Comparison of ENCODE assay signal across 9 cellular contexts in genomic region chr4:86359944-86360478, GRCh38. TPM values are rescaled to one million over a fixed set of nuclear protein-coding genes. Genes with fewer than 3 reads are reported as not detected.
DNase-seq lines count a peak whose midpoint lies in the region; ATAC-seq and TF ChIP-seq lines count a peak whose summit lies in the region.
"Had no signal": no experiment of that assay in that cellular context is flagged by ENCODE, and none has a peak within 500 bp of the region (broad histone marks: within the 10 kb centered on the region; RNA-seq: fewer than 3 reads in every experiment).

Gene MAPK10, minus strand, starts transcription at chr4:86360053.

- H3K4me3 Mint-ChIP-seq in endodermal cell, result peak within 1 kb of the TSS; percentile 32

- H3K36me3 Mint-ChIP-seq in endodermal cell (ENCODE audit: low read depth), result peaks cover 9% of the 10 kb centered on the region

- peak; percentile 97 for ATAC-seq in HG02884 (IDR thresholded peaks at IDR 0.05; ENCODE audit: unreplicated experiment)

- peaks cover 39% of the 10 kb centered on the region for H3K4me1 Mint-ChIP-seq in endodermal cell

- H3K23ac ChIP-seq in mesenchymal stem cell (ENCODE audit: low read length in 2 of 2), result no peak within 1 kb of the TSS

- peak within 1 kb of the TSS; percentile 44 for H3K4me3 ChIP-seq in endodermal cell (ENCODE audit: low read length)
- H3K4me3 ChIP-seq in mesenchymal stem cell (ENCODE audit: insufficient read depth in 1 of 2, low read depth in 1 of 2, low read length in 2 of 2), result peak within 1 kb of the TSS; percentile 31 to 72

- H3K36me3 ChIP-seq in endodermal cell (ENCODE audit: control insufficient read depth, insufficient read depth, low read length) (peaks cover 7% of the 10 kb centered on the region), mesenchymal stem cell (ENCODE audit: control insufficient read depth in 1 of 2, insufficient read depth in 2 of 2, low read depth in 1 of 2, low read length in 2 of 2) (no peaks in the 10 kb centered on the region)

- H3K9me3 ChIP-seq in endodermal cell (ENCODE audit: control insufficient read depth, low read length) (peaks cover 16% of the 10 kb centered on the region), mesenchymal stem cell (ENCODE audit: control insufficient read depth, low read length) (no peaks in the 10 kb centered on the region)

- H3K9me3 Mint-ChIP-seq in endodermal cell, result peaks cover 6% of the 10 kb centered on the region

- peak within 1 kb of the TSS; percentile 33 for H4K8ac ChIP-seq in mesenchymal stem cell (ENCODE audit: low read length)

- peak within 1 kb of the TSS in 1 of 2 experiments; percentile 74 for H3K14ac ChIP-seq in mesenchymal stem cell (ENCODE audit: low read length in 2 of 2)

- H4K91ac ChIP-seq in mesenchymal stem cell (ENCODE audit: low read length), result no peak within 1 kb of the TSS

- no peaks in the 10 kb centered on the region for H3K79me1 ChIP-seq in mesenchymal stem cell (replicated peaks; ENCODE audit: low read length, poor library complexity, severe bottlenecking)

- H3K4me1 ChIP-seq in endodermal cell (ENCODE audit: control insufficient read depth, insufficient read depth, low read length) (peaks cover 16% of the 10 kb centered on the region), mesenchymal stem cell (ENCODE audit: control insufficient read depth, insufficient read depth, low read depth, low read length) (peaks cover 4% of the 10 kb centered on the region)

- H3K27me3 Mint-ChIP-seq in endodermal cell (ENCODE audit: insufficient read depth), result no peaks in the 10 kb centered on the region

- peak within 1 kb of the TSS; percentile 41 for H2AK5ac ChIP-seq in mesenchymal stem cell (ENCODE audit: low read length, severe bottlenecking)

- WGBS in endodermal cell (ENCODE audit: insufficient coverage in 1 of 2, insufficient read length in 1 of 2), 2 experiments, result 44 to 72% methylated on average over 11 to 12 of the region's 12 CpGs
- 13% methylated on average over 12 of the region's 12 CpGs for whole genome bisulfite sequencing in mesenchymal stem cell

- peak within 1 kb of the TSS; percentile 48 to 95 for H3K18ac ChIP-seq in mesenchymal stem cell (ENCODE audit: low read depth in 1 of 2, low read length in 2 of 2)

- no peak for TF ChIP-seq CTCF in endodermal cell (conservative IDR thresholded peaks at IDR 0.05)

- H3K27ac ChIP-seq in endodermal cell (ENCODE audit: low read depth, low read length) (peak within 1 kb of the TSS; percentile 95), mesenchymal stem cell (ENCODE audit: low read length, poor library complexity, severe bottlenecking) (no peak within 1 kb of the TSS)
- H3K27ac ChIP-seq: 22Rv1 had no signal

- peak within 1 kb of the TSS; percentile 49 to 72 for H2BK12ac ChIP-seq in mesenchymal stem cell (ENCODE audit: low read length in 2 of 2)

- H3K27ac Mint-ChIP-seq in endodermal cell, result peak within 1 kb of the TSS; percentile 87

- no peak within 1 kb of the TSS for H2BK120ac ChIP-seq in mesenchymal stem cell (ENCODE audit: low read depth, low read length)

- H3K9ac ChIP-seq in endodermal cell (ENCODE audit: extremely low read depth, low read length, poor library complexity, severe bottlenecking) (peak within 1 kb of the TSS; percentile 3), mesenchymal stem cell (ENCODE audit: low read length) (peak within 1 kb of the TSS; percentile 74)

- DNase-seq in DMS 273 (lab: John Stamatoyannopoulos, UW; ENCODE audit: unreplicated experiment) (peak; percentile 33), DMS 273 treated with DMSO at 0.1 percent for 48 hours (lab: John Stamatoyannopoulos, UW) (no peak), NCI-H2029 treated with DMSO at 0.1 percent for 48 hours (lab: John Stamatoyannopoulos, UW) (peak; percentile 90), endodermal cell (peak; percentile 73), mesenchymal stem cell (peak; percentile 98)
- peak; percentile 12 for DNase-seq in activated CD4-positive, alpha-beta T cell treated with anti-CD3 and anti-CD28 coated beads, Interleukin-2, amount 50 U/mL, for 1 hour
- peak; percentile 12 for DNase-seq in stimulated activated CD8-positive, alpha-beta memory T cell treated with anti-CD3 and anti-CD28 coated beads, Interleukin-12 subunit alpha, Interleukin-12 subunit beta, amount 100 ng/mL, for 4 hours (ENCODE audit: low read depth)

- H2AFZ ChIP-seq in mesenchymal stem cell (ENCODE audit: low read depth, low read length), result peak within 1 kb of the TSS; percentile 57

- H3K4ac ChIP-seq in mesenchymal stem cell (ENCODE audit: low read depth in 1 of 2, low read length in 2 of 2), result no peak within 1 kb of the TSS

- H2BK15ac ChIP-seq in mesenchymal stem cell (ENCODE audit: low read depth, poor library complexity, severe bottlenecking), result peak within 1 kb of the TSS; percentile 60

- H3K4me2 ChIP-seq in mesenchymal stem cell (ENCODE audit: low read length, poor library complexity, severe bottlenecking), result peak within 1 kb of the TSS; percentile 14

- no peak within 1 kb of the TSS for H2BK5ac ChIP-seq in mesenchymal stem cell (ENCODE audit: low read depth, low read length, poor library complexity, severe bottlenecking)

- H3K27me3 ChIP-seq in endodermal cell (ENCODE audit: control insufficient read depth, insufficient read depth, low read length, poor library complexity, severe bottlenecking), result no peaks in the 10 kb centered on the region
- H3K27me3 ChIP-seq in mesenchymal stem cell (ENCODE audit: control insufficient read depth in 1 of 2, insufficient read depth in 1 of 2, low read length in 2 of 2), result no peaks in the 10 kb centered on the region

RNA-seq across cellular contexts. Expression of gene MAPK10, which starts in this region (rescaled TPM):
- total RNA-seq in endodermal cell, result 10 to 100 TPM; 45.1 to 70.2 TPM
- 68.7 TPM for polyA plus RNA-seq in endodermal cell (2013, experiment 1 of 2)
- polyA plus RNA-seq in endodermal cell (2013, experiment 2 of 2), result 59.2 TPM
- 3.3 TPM for polyA plus RNA-seq in mesenchymal stem cell (2013, experiment 1 of 2)
- polyA plus RNA-seq in mesenchymal stem cell (2013, experiment 2 of 2), result 2.5 TPM
